Comparison of ENCODE assay signal across 29 cellular contexts in genomic region chr3:29137601-29138000, GRCh38.
DNase-seq lines count a peak whose midpoint lies in the region; ATAC-seq and TF ChIP-seq lines count a peak whose summit lies in the region.
"Had no signal": no experiment of that assay in that cellular context is flagged by ENCODE, and none has a peak within 500 bp of the region (broad histone marks: within the 10 kb centered on the region; RNA-seq: fewer than 3 reads in every experiment).

No MANE protein-coding gene starts in this region.

- no peak overlapping the region for H3K4me3 Mint-ChIP-seq in glutamatergic neuron (ENCODE audit: unreplicated experiment)
- H3K4me3 Mint-ChIP-seq: activated naive CD8-positive, alpha-beta T cell; CD8-positive, alpha-beta T cell; central memory CD8-positive, alpha-beta T cell; dendritic cell treated with granulocyte-macrophage colony-stimulating factor and Interleukin-4, amounts not matched to agents 40 ng/mL and 50 ng/mL, for 4 days; HFFc6; naive thymus-derived CD8-positive, alpha-beta T cell had no signal

- H3K4me3 ChIP-seq in epithelial cell of esophagus (ENCODE audit: low read length): no peak overlapping the region
- H3K4me3 ChIP-seq: A549, GM23248, PC-9, prostate gland, sigmoid colon, upper lobe of left lung had no signal

- POLR2A ChIA-PET in HEK293T (lab: Yijun Ruan, JAX): no interaction called here

- peaks cover 2% of the 10 kb centered on the region for H3K27me3 Mint-ChIP-seq in glutamatergic neuron (ENCODE audit: unreplicated experiment)
- H3K27me3 Mint-ChIP-seq: central memory CD8-positive, alpha-beta T cell; dendritic cell treated with granulocyte-macrophage colony-stimulating factor and Interleukin-4, amounts not matched to agents 40 ng/mL and 50 ng/mL, for 4 days had no signal

- ATAC-seq in stimulated activated naive CD8-positive, alpha-beta T cell treated with anti-CD3 and anti-CD28 coated beads, Interleukin-15, Interleukin-2, amounts not matched to agents 100 U/mL and 50 U/mL, for 24 hours: peak; percentile 74
- ATAC-seq: A549; CD8-positive, alpha-beta T cell; naive thymus-derived CD8-positive, alpha-beta T cell had no signal

- TF ChIP-seq CTCF in epithelial cell of esophagus (IDR thresholded peaks at IDR 0.05; ENCODE audit: insufficient read depth, low read depth, low read length, missing control alignments) (peak; percentile 12), glutamatergic neuron (IDR thresholded peaks at IDR 0.05; ENCODE audit: partially characterized antibody, unreplicated experiment) (no peak)

- no peaks in the 10 kb centered on the region for H3K4me1 Mint-ChIP-seq in glutamatergic neuron (ENCODE audit: low read depth, unreplicated experiment)
- H3K4me1 Mint-ChIP-seq: central memory CD8-positive, alpha-beta T cell had no signal

- CTCF ChIA-PET in HEK293T (lab: Yijun Ruan, JAX): no interaction called here

- DNase-seq in activated CD4-positive, alpha-beta T cell treated with anti-CD3 and anti-CD28 coated beads for 48 hours: peak; percentile 38
- no peak for DNase-seq in activated CD4-positive, alpha-beta T cell treated with anti-CD3 and anti-CD28 coated beads for 1 hour
- DNase-seq in stimulated activated CD4-positive, alpha-beta T cell treated with anti-CD3 and anti-CD28 coated beads, Interleukin-15, amount 100 ng/mL, for 48 hours (ENCODE audit: low read depth in 2 of 2): peak; percentile 1 to 5
- DNase-seq in stimulated activated CD4-positive, alpha-beta T cell treated with anti-CD3 and anti-CD28 coated beads, Interleukin-4, amount 100 ng/mL, for 4 hours: no peak
- DNase-seq in epithelial cell of esophagus (ENCODE audit: low read depth): peak; percentile 91
- DNase-seq in stimulated activated naive CD8-positive, alpha-beta T cell treated with anti-CD3 and anti-CD28 coated beads, Interleukin-15, Interleukin-2, amounts not matched to agents 100 U/mL and 50 U/mL, for 24 hours: no peak
- DNase-seq in HEK293T (ENCODE audit: extremely low spot score): no peak
- DNase-seq in glutamatergic neuron: no peak
- DNase-seq: CD8-positive, alpha-beta T cell; DMS 273 treated with DMSO at 0.1 percent for 48 hours; HFFc6; kidney; MV-4-11; naive thymus-derived CD8-positive, alpha-beta T cell; NCI-H146; NCI-H446 treated with DMSO at 0.1 percent for 48 hours; nucleus accumbens; PC-9; SHP77; sigmoid colon; substantia nigra; T-helper 9 cell; upper lobe of left lung had no signal

- no peaks in the 10 kb centered on the region for H3K9me3 Mint-ChIP-seq in glutamatergic neuron (ENCODE audit: unreplicated experiment)
- H3K9me3 Mint-ChIP-seq: CD8-positive, alpha-beta T cell; central memory CD8-positive, alpha-beta T cell; dendritic cell treated with granulocyte-macrophage colony-stimulating factor and Interleukin-4, amounts not matched to agents 40 ng/mL and 50 ng/mL, for 4 days; HFFc6 had no signal

- no peaks in the 10 kb centered on the region for H3K36me3 Mint-ChIP-seq in glutamatergic neuron (ENCODE audit: unreplicated experiment)
- H3K36me3 Mint-ChIP-seq: activated naive CD8-positive, alpha-beta T cell; CD8-positive, alpha-beta T cell; naive thymus-derived CD8-positive, alpha-beta T cell had no signal

- H3K27ac Mint-ChIP-seq in glutamatergic neuron (ENCODE audit: unreplicated experiment): no peak overlapping the region
- H3K27ac Mint-ChIP-seq: activated naive CD8-positive, alpha-beta T cell; CD8-positive, alpha-beta T cell; dendritic cell treated with granulocyte-macrophage colony-stimulating factor and Interleukin-4, amounts not matched to agents 40 ng/mL and 50 ng/mL, for 4 days; HFFc6; naive thymus-derived CD8-positive, alpha-beta T cell had no signal

TF ChIP-seq in HEK293T, 16 proteins besides CTCF, POLR2A, EP300 and RAD21:
- TF ChIP-seq NFRKB (IDR thresholded peaks at IDR 0.05) (no peak), ZNF384 (IDR thresholded peaks at IDR 0.05) (no peak), BHLHE40 (IDR thresholded peaks at IDR 0.05; ENCODE audit: borderline replicate concordance) (no peak), SUZ12 (IDR thresholded peaks at IDR 0.05) (no peak), L3MBTL2 (conservative IDR thresholded peaks at IDR 0.05) (no peak), PKNOX1 (IDR thresholded peaks at IDR 0.05) (no peak), ARNT (IDR thresholded peaks at IDR 0.05) (no peak), FOXA1 (IDR thresholded peaks at IDR 0.05) (no peak), LEF1 (IDR thresholded peaks at IDR 0.05; ENCODE audit: borderline replicate concordance) (no peak), HDGF (IDR thresholded peaks at IDR 0.05; ENCODE audit: borderline replicate concordance) (no peak)

Comparison
In these comparisons a context has a peak if more than half of its experiments do, and no peak if none do; other contexts are left out.
1. DNase-seq: peak in activated CD4-positive, alpha-beta T cell treated with anti-CD3 and anti-CD28 coated beads for 48 hours (single experiment), stimulated activated CD4-positive, alpha-beta T cell treated with anti-CD3 and anti-CD28 coated beads, Interleukin-15, amount 100 ng/mL, for 48 hours (2 of 2) and epithelial cell of esophagus (single experiment); none in activated CD4-positive, alpha-beta T cell treated with anti-CD3 and anti-CD28 coated beads for 1 hour (single experiment), stimulated activated CD4-positive, alpha-beta T cell treated with anti-CD3 and anti-CD28 coated beads, Interleukin-4, amount 100 ng/mL, for 4 hours (0 of 2), stimulated activated naive CD8-positive, alpha-beta T cell treated with anti-CD3 and anti-CD28 coated beads, Interleukin-15, Interleukin-2, amounts not matched to agents 100 U/mL and 50 U/mL, for 24 hours (single experiment), HEK293T (single experiment) and glutamatergic neuron (single experiment).